Comparison of ENCODE assay signal across 9 cellular contexts in the genomic region with DNA sequence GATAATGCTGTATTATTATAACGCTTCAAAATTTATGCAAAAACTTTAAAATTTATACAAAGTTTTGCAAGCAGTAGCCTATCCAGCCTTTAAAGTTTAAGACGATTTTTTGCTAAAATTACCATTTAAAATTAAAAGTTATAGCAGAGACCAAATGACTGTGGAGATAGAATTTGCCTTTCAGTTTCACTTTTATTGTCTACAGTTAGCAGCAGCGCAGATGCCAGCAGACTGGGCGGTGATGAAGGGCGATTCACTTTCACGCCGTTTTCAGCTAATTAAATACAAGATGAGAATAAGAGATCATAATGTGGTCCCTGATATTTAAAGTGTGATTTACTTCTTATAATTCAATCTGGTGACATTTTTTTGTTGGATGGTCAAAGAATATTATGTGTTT.
DNase-seq lines count a peak whose midpoint lies in the region; ATAC-seq and TF ChIP-seq lines count a peak whose summit lies in the region.
"Had no signal": no experiment of that assay in that cellular context is flagged by ENCODE, and none has a peak within 500 bp of the region (broad histone marks: within the 10 kb centered on the region; RNA-seq: fewer than 3 reads in every experiment).

No MANE protein-coding gene starts in this region.

- CTCF ChIA-PET in A673 (lab: Charles Lee), result no interaction called here

- DNase-seq in AG10803 (ENCODE audit: low read depth) (no peak), astrocyte of the hippocampus (ENCODE audit: low read depth, low spot score) (peak; percentile 35), ascending aorta (ENCODE audit: low spot score in 2 of 2) (no peak), A673 (ENCODE audit: low spot score) (no peak)

- 26% methylated on average over 7 of the region's 7 CpGs for WGBS in thymus
- WGBS in gastroesophageal sphincter (ENCODE audit: low coverage in 1 of 2), 2 donors, result 65 to 68% methylated on average over 7 of the region's 7 CpGs

- POLR2A ChIA-PET in A673 (lab: Charles Lee; ENCODE audit: low non-redundant PET), result no interaction called here

- H3K27ac ChIP-seq in thymus (ENCODE audit: low read depth) (no peak overlapping the region), ascending aorta (no peak overlapping the region), gastroesophageal sphincter (no peak overlapping the region), A673 (ENCODE audit: low read depth, low read length, poor library complexity, severe bottlenecking) (no peak overlapping the region)

- no TSS peak for BruUV-seq in A673 (replicated peaks; lab: Mats Ljungman, UMichigan)

- no peaks in the 10 kb centered on the region for H3K36me3 ChIP-seq in thymus (ENCODE audit: control insufficient read depth, insufficient read depth)
- no peaks in the 10 kb centered on the region for H3K36me3 ChIP-seq in ascending aorta
- no peaks in the 10 kb centered on the region for H3K36me3 ChIP-seq in gastroesophageal sphincter
- H3K36me3 ChIP-seq in A673 (ENCODE audit: insufficient read depth, low read length, poor library complexity, severe bottlenecking), result no peaks in the 10 kb centered on the region

- no peak for TF ChIP-seq EP300 in gastroesophageal sphincter (IDR thresholded peaks at IDR 0.05)

- TF ChIP-seq CTCF in AG10803 (conservative IDR thresholded peaks at IDR 0.05; ENCODE audit: low read length) (no peak), ascending aorta (IDR thresholded peaks at IDR 0.05) (no peak), gastroesophageal sphincter (IDR thresholded peaks at IDR 0.05) (no peak), A673 (conservative IDR thresholded peaks at IDR 0.05; ENCODE audit: low read depth, low read length) (no peak)

- intact Hi-C loops in ascending aorta (cut with DNase I) (no loop called here), A673 (cut with micrococcal nuclease; ENCODE audit: unreplicated experiment) (no loop called here)

- ATAC-seq in GM19324 (IDR thresholded peaks at IDR 0.05; ENCODE audit: low FRiP score, unreplicated experiment), result peak; percentile 74
- ATAC-seq in HG03460 (IDR thresholded peaks at IDR 0.05; ENCODE audit: unreplicated experiment), result peak; percentile 94
- ATAC-seq in gastroesophageal sphincter, result no peak
- ATAC-seq: mucosa of descending colon had no signal

- H3K27me3 ChIP-seq in thymus (ENCODE audit: control insufficient read depth, insufficient read depth) (no peaks in the 10 kb centered on the region), ascending aorta (no peaks in the 10 kb centered on the region), gastroesophageal sphincter (no peaks in the 10 kb centered on the region), A673 (replicated peaks; ENCODE audit: insufficient read depth, low read depth, low read length, poor library complexity) (no peaks in the 10 kb centered on the region)

- H3K4me1 ChIP-seq in thymus (ENCODE audit: control insufficient read depth, insufficient read depth, low read length) (no peaks in the 10 kb centered on the region), ascending aorta (no peaks in the 10 kb centered on the region), gastroesophageal sphincter (no peaks in the 10 kb centered on the region), A673 (ENCODE audit: insufficient read depth, low read length, poor library complexity, severe bottlenecking) (no peaks in the 10 kb centered on the region)

- no peak for TF ChIP-seq POLR2A in gastroesophageal sphincter (IDR thresholded peaks at IDR 0.05)

- no peaks in the 10 kb centered on the region for H3K9me3 ChIP-seq in thymus (ENCODE audit: control insufficient read depth)
- H3K9me3 ChIP-seq in ascending aorta, result no peaks in the 10 kb centered on the region
- H3K9me3 ChIP-seq in gastroesophageal sphincter, result no peaks in the 10 kb centered on the region
- no peaks in the 10 kb centered on the region for H3K9me3 ChIP-seq in A673 (ENCODE audit: low read depth, low read length, poor library complexity, severe bottlenecking)
- H3K9me3 ChIP-seq: mucosa of descending colon had no signal

- H3K4me3 ChIP-seq in AG10803 (ENCODE audit: low read length) (peak overlapping the region; percentile 26), thymus (ENCODE audit: low read length) (peak overlapping the region; percentile 39), ascending aorta (no peak overlapping the region), gastroesophageal sphincter (peak overlapping the region in 1 of 2 donors; percentile 29), A673 (ENCODE audit: low read depth, low read length, poor library complexity, severe bottlenecking) (no peak overlapping the region)
- H3K4me3 ChIP-seq: mucosa of descending colon had no signal

Comparison
In these comparisons a context has a peak if more than half of its experiments do, and no peak if none do; other contexts are left out.
1. H3K4me3 ChIP-seq: peak in AG10803 (single experiment) and thymus (single experiment); none in ascending aorta (0 of 2) and A673 (single experiment).